In the genomic region with DNA sequence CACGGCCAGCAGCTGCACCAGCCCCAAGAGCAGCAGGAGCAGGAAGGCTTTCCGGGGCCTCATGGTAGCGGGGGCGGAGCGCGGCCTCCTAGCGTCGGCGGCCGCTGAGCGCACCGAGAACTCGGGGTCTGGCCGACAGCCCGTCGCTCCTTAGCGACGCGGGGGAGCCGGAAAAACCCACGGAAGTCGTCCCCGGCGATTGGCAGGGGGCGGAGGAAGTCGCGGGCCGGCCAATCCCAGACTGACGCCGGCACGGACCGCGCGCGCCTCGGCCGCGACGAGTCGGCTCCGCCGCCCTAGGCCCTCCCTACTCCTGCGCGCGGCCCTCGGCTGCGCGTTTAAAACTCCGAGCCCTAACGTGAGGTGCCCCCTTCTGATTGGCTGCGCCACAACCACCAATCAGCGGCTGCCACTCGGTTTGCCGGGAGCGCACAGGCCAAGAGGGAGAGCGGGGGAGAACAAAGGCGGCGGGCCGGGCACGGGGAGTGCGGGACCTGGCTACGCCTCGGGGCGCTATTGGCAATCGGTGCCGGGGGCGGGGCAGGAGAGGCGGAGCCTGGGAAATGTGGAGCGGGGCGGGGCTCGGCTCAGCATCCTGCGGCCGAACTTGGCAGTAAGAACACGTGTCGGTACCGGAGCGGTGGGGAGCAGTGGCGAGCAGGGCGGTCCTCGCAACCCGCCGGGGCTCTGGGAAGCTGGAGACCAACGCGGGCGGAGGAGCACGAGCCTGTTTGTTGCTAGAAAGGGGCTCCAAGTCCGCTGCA, we compare ENCODE assay signal across 8 cellular contexts. TPM values are rescaled to one million over a fixed set of nuclear protein-coding genes. Genes with fewer than 3 reads are reported as not detected.
A peak's percentile ranks its signal among the peaks of the same experiment; 100 is the strongest.
DNase-seq lines count a peak whose midpoint lies in the region; ATAC-seq and TF ChIP-seq lines count a peak whose summit lies in the region.

A gene with protein sequence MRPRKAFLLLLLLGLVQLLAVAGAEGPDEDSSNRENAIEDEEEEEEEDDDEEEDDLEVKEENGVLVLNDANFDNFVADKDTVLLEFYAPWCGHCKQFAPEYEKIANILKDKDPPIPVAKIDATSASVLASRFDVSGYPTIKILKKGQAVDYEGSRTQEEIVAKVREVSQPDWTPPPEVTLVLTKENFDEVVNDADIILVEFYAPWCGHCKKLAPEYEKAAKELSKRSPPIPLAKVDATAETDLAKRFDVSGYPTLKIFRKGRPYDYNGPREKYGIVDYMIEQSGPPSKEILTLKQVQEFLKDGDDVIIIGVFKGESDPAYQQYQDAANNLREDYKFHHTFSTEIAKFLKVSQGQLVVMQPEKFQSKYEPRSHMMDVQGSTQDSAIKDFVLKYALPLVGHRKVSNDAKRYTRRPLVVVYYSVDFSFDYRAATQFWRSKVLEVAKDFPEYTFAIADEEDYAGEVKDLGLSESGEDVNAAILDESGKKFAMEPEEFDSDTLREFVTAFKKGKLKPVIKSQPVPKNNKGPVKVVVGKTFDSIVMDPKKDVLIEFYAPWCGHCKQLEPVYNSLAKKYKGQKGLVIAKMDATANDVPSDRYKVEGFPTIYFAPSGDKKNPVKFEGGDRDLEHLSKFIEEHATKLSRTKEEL (minus strand): TSS at position 160 of the 764 bp plus-strand sequence. CDS start 97 bp downstream, at position 63.

- intact Hi-C loops in Panc1 (cut with micrococcal nuclease; ENCODE audit: unreplicated experiment) = no loop called here

- no peaks in the 10 kb centered on the region for H3K36me3 ChIP-seq in Panc1 (ENCODE audit: control insufficient read depth, insufficient read depth, low read length)
- no peaks in the 10 kb centered on the region for H3K36me3 ChIP-seq in esophagus (ENCODE audit: control insufficient read depth in 2 of 2, insufficient read depth in 2 of 2, low read length in 1 of 2)
- H3K36me3 ChIP-seq in mucosa of stomach (ENCODE audit: control insufficient read depth, insufficient read depth, low read length) = no peaks in the 10 kb centered on the region

- WGBS in esophagus, 2 donors = 0 to 1% methylated on average over 87 of the region's 87 CpGs

- H3K27me3 ChIP-seq in Panc1 (ENCODE audit: control insufficient read depth, insufficient read depth, low read length) = no peaks in the 10 kb centered on the region
- H3K27me3 ChIP-seq in esophagus (ENCODE audit: control insufficient read depth in 1 of 2, insufficient read depth in 2 of 2, low read length in 2 of 2) = no peaks in the 10 kb centered on the region
- no peaks in the 10 kb centered on the region for H3K27me3 ChIP-seq in mucosa of stomach (ENCODE audit: control insufficient read depth, insufficient read depth, low read length)

- ATAC-seq in GM21723 (IDR thresholded peaks at IDR 0.05; ENCODE audit: unreplicated experiment) (peak; percentile 87), Panc1 (peak; percentile 97)
- peak; percentile 92 to 93 for ATAC-seq in activated T-cell treated with anti-CD3 and anti-CD28 coated beads, Interleukin-2, amount 50 U/mL, for 4 hours

- DNase-seq in DMS79 treated with DMSO at 0.1 percent for 48 hours (lab: John Stamatoyannopoulos, UW) (peak; percentile 96), KG1 (lab: John Stamatoyannopoulos, UW) (peak; percentile 71), Panc1 (ENCODE audit: low read depth, low spot score) (peak; percentile 97)
- peak; percentile 100 for DNase-seq in activated T-cell treated with anti-CD3 and anti-CD28 coated beads, Interleukin-2, amount 50 U/mL, for 4 hours
- peak; percentile 99 for DNase-seq in stimulated activated CD8-positive, alpha-beta memory T cell treated with anti-CD3 and anti-CD28 coated beads, Interleukin-7, amount 100 ng/mL, for 1 hour (ENCODE audit: low read depth in 2 of 2)

- no peaks in the 10 kb centered on the region for H3K27me3 Mint-ChIP-seq in activated T-cell treated with anti-CD3 and anti-CD28 coated beads, Interleukin-2, amount 50 U/mL, for 4 hours (ENCODE audit: low read depth)

- no peak for TF ChIP-seq CTCF in Panc1 (IDR thresholded peaks at IDR 0.05)

- peak within 1 kb of the TSS; percentile 75 to 84 for H3K4me3 ChIP-seq in Panc1 (ENCODE audit: low read depth in 2 of 2, low read length in 2 of 2)
- H3K4me3 ChIP-seq in esophagus (ENCODE audit: low read depth in 1 of 2, low read length in 2 of 2) = peak within 1 kb of the TSS; percentile 84 to 85
- peak within 1 kb of the TSS; percentile 23 for H3K4me3 ChIP-seq in mucosa of stomach (ENCODE audit: low read length)

- peaks cover 9% of the 10 kb centered on the region for H3K36me3 Mint-ChIP-seq in activated T-cell treated with anti-CD3 and anti-CD28 coated beads, Interleukin-2, amount 50 U/mL, for 4 hours (ENCODE audit: insufficient read depth)

- H3K9me3 ChIP-seq in Panc1 (ENCODE audit: control insufficient read depth, insufficient read depth, low read depth, low read length) (no peaks in the 10 kb centered on the region), esophagus (ENCODE audit: control insufficient read depth in 2 of 2, insufficient read depth in 1 of 2, low read depth in 1 of 2, low read length in 1 of 2) (no peaks in the 10 kb centered on the region), mucosa of stomach (ENCODE audit: control insufficient read depth, low read length) (no peaks in the 10 kb centered on the region)

- CTCF ChIA-PET in Panc1 (lab: Charles Lee) = no interaction called here

- POLR2A ChIA-PET in Panc1 (lab: Charles Lee) = no interaction called here

- BruUV-seq in Panc1 (replicated peaks; lab: Mats Ljungman, UMichigan) = no TSS peak

- H3K9ac ChIP-seq in mucosa of stomach (ENCODE audit: low read length) = peak within 1 kb of the TSS; percentile 78

- in situ Hi-C loops in Panc1 (cut with HindIII; ENCODE audit: low pct_unique_long_range_greater_than_20kb, low sequenced_read_pairs) = no loop called here

- peak within 1 kb of the TSS; percentile 97 for H3K4me3 Mint-ChIP-seq in activated T-cell treated with anti-CD3 and anti-CD28 coated beads, Interleukin-2, amount 50 U/mL, for 4 hours

- H3K4me1 ChIP-seq in Panc1 (ENCODE audit: control insufficient read depth, insufficient read depth, low read length) (peaks cover 17% of the 10 kb centered on the region; the same call in 1 of the 2 replicates), esophagus (ENCODE audit: control insufficient read depth in 2 of 2, insufficient read depth in 2 of 2, low read length in 1 of 2) (no peaks in the 10 kb centered on the region), mucosa of stomach (ENCODE audit: control insufficient read depth, insufficient read depth, low read length) (peaks cover 11% of the 10 kb centered on the region)

- H3K4me1 Mint-ChIP-seq in activated T-cell treated with anti-CD3 and anti-CD28 coated beads, Interleukin-2, amount 50 U/mL, for 4 hours (ENCODE audit: low read depth) = peaks cover 37% of the 10 kb centered on the region

- no peaks in the 10 kb centered on the region for H3K9me3 Mint-ChIP-seq in activated T-cell treated with anti-CD3 and anti-CD28 coated beads, Interleukin-2, amount 50 U/mL, for 4 hours

- peak within 1 kb of the TSS; percentile 93 for H3K27ac ChIP-seq in Panc1 (ENCODE audit: low read length)
- peak within 1 kb of the TSS; percentile 88 to 94 for H3K27ac ChIP-seq in esophagus (ENCODE audit: low read depth in 2 of 2, low read length in 1 of 2)

RNA-seq across cellular contexts. Expression of the gene that starts here (rescaled TPM):
- total RNA-seq in Panc1 (2021; ENCODE audit: unreplicated experiment) = 281 TPM
- 243 TPM for polyA plus RNA-seq in Panc1 (2012; ENCODE audit: insufficient read length)
- total RNA-seq in activated T-cell treated with anti-CD3 and anti-CD28 coated beads, Interleukin-2, amount 50 U/mL, for 4 hours = 100 to 1,000 TPM; 124 to 134 (median 131) TPM
- polyA plus RNA-seq in esophagus = 10 to 100 TPM; 21.0 to 37.9 TPM

Comparison
In these comparisons a context has a peak if more than half of its experiments do, and no peak if none do; other contexts are left out.
1. Peak in every context shown above with its lines: DNase-seq, ATAC-seq, H3K4me3 ChIP-seq and H3K27ac ChIP-seq.
2. H3K4me3 ChIP-seq: peak in every context shown above with its lines; median percentile 84 in esophagus; 80 in Panc1; 23 in mucosa of stomach.